Comparison of ENCODE assay signal across 1 cellular context in genomic region chr1:146032613-146033219, GRCh38.
TF ChIP-seq lines count a peak whose summit lies in the region.

No MANE protein-coding gene starts in this region.

TF ChIP-seq in IMR-90, 13 proteins besides CTCF, POLR2A, EP300 and RAD21:
- TF ChIP-seq CEBPB (IDR thresholded peaks at IDR 0.05; ENCODE audit: low read depth, low read length) (no peak), SMC3 (IDR thresholded peaks at IDR 0.05; ENCODE audit: low read depth, low read length) (0 out of 2 replicates have a peak, but pooled peaks have one; percentile 6), USF2 (IDR thresholded peaks at IDR 0.05; ENCODE audit: low read depth, low read length) (no peak)
